Comparison of ENCODE assay signal across 1 cellular context in genomic region chr1:24415334-24415909, GRCh38.
TF ChIP-seq lines count a peak whose summit lies in the region.

Gene NIPAL3 (plus strand): TSS chr1:24415802. CDS start chr1:24419548, 3,746 bp downstream.

TF ChIP-seq in IMR-90, 13 proteins besides CTCF, POLR2A, EP300 and RAD21 (continued from another document):
- no peak for TF ChIP-seq RFX5 (IDR thresholded peaks at IDR 0.05; ENCODE audit: low read depth, low read length)
- no peak; the same call in 1 of the 2 replicates for TF ChIP-seq MAZ (IDR thresholded peaks at IDR 0.05; ENCODE audit: borderline replicate concordance, low read depth, low read length)
- no peak for TF ChIP-seq MXI1 (IDR thresholded peaks at IDR 0.05; ENCODE audit: borderline replicate concordance, low read depth, low read length)
- TF ChIP-seq RCOR1 (IDR thresholded peaks at IDR 0.05; ENCODE audit: insufficient replicate concordance, low read length) = no peak
- TF ChIP-seq FOS (IDR thresholded peaks at IDR 0.05; ENCODE audit: low read depth, low read length) = no peak
